In the genomic region with DNA sequence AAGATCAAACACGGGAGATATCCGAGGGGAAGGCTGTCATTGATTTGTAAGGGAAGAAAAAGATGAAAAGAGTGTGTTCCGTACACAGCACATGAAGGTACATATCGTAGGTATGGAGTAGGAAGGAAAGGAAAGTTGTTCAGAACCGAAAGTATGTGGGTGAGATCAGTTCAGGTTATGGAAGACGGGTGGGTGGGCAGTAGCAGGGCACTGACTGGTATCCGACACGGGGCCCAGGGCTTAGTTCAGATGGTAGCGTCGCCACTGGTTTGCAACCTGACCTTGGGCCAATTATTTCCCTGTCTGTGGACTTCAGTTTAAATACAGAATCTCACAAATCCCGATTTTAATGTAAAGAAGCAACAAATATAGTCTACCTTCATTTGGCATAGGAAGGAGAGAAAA, we compare ENCODE assay signal across 8 cellular contexts. TPM values are rescaled to one million over a fixed set of nuclear protein-coding genes. Genes with fewer than 3 reads are reported as not detected.
DNase-seq lines count a peak whose midpoint lies in the region; ATAC-seq and TF ChIP-seq lines count a peak whose summit lies in the region.

No MANE protein-coding gene starts in this region.

- no peak for TF ChIP-seq RAD21 in SK-N-SH (IDR thresholded peaks at IDR 0.05; ENCODE audit: low read length)

- no peak overlapping the region for H2AFZ ChIP-seq in SK-N-SH (ENCODE audit: low read depth)

- POLR2A ChIA-PET in SK-N-SH (lab: Yijun Ruan, JAX): interaction anchor here (1.6 to 2.4 kb wide), 3 partner anchors 10 to 28 kb away, joined by 4 to 10 read pairs (median 7); a partner anchor contains a TSS

- no peaks in the 10 kb centered on the region for H3K27me3 ChIP-seq in SK-N-SH (ENCODE audit: insufficient read depth)
- H3K27me3 ChIP-seq in duodenal mucosa (ENCODE audit: control insufficient read depth in 1 of 2, insufficient read depth in 2 of 2, low read length in 2 of 2): no peaks in the 10 kb centered on the region
- H3K27me3 ChIP-seq in muscle layer of duodenum (ENCODE audit: low read depth, low read length): no peaks in the 10 kb centered on the region
- no peaks in the 10 kb centered on the region for H3K27me3 ChIP-seq in tibial nerve

- H3K9me3 ChIP-seq in SK-N-SH (no peaks in the 10 kb centered on the region), duodenal mucosa (ENCODE audit: control insufficient read depth in 1 of 2, low read length in 2 of 2) (no peaks in the 10 kb centered on the region), muscle layer of duodenum (ENCODE audit: control insufficient read depth in 1 of 2, low read length in 2 of 2) (no peaks in the 10 kb centered on the region), tibial nerve (no peaks in the 10 kb centered on the region)

- no peak for ATAC-seq in HG03442 (IDR thresholded peaks at IDR 0.05; ENCODE audit: unreplicated experiment)

- H3K36me3 ChIP-seq in SK-N-SH (replicated peaks in 1 of 2; ENCODE audit: control insufficient read depth in 1 of 2, insufficient read depth in 2 of 2, low read length in 1 of 2) (peaks cover 22 to 27% of the 10 kb centered on the region in 2 experiments), duodenal mucosa (ENCODE audit: control insufficient read depth in 1 of 2, insufficient read depth in 2 of 2, low read length in 2 of 2) (no peaks in the 10 kb centered on the region), muscle layer of duodenum (ENCODE audit: control insufficient read depth in 1 of 2, insufficient read depth in 2 of 2, low read length in 2 of 2) (peaks cover 2 to 5% of the 10 kb centered on the region in 2 donors), tibial nerve (peaks cover 0 to under 1% (median 0%) of the 10 kb centered on the region in 3 donors)

- H3F3A ChIP-seq in SK-N-SH (replicated peaks; ENCODE audit: insufficient read depth): peaks cover 43% of the 10 kb centered on the region

- H3K9ac ChIP-seq in SK-N-SH: peak overlapping the region; percentile 94
- peak overlapping the region; percentile 38 to 71 for H3K9ac ChIP-seq in duodenal mucosa (ENCODE audit: low read depth in 1 of 2, low read length in 2 of 2)

- H3K9me2 ChIP-seq in SK-N-SH: no peaks in the 10 kb centered on the region

- peaks cover 16% of the 10 kb centered on the region for H4K20me1 ChIP-seq in SK-N-SH (ENCODE audit: insufficient read depth)

- H3K4me3 ChIP-seq in GM12865 (ENCODE audit: low read depth, low read length): peak overlapping the region; percentile 85
- peak overlapping the region; percentile 68 to 78 for H3K4me3 ChIP-seq in SK-N-SH (ENCODE audit: low read depth in 2 of 2, low read length in 1 of 2)
- peak overlapping the region; percentile 63 to 77 for H3K4me3 ChIP-seq in duodenal mucosa (ENCODE audit: low read depth in 1 of 2, low read length in 2 of 2)
- H3K4me3 ChIP-seq in muscle layer of duodenum (ENCODE audit: low read depth in 1 of 2, low read length in 2 of 2): peak overlapping the region; percentile 77 to 93
- peak overlapping the region; percentile 86 to 99 (median 97) for H3K4me3 ChIP-seq in tibial nerve

- H3K27ac ChIP-seq in SK-N-SH (ENCODE audit: low read depth in 2 of 2, low read length in 1 of 2): peak overlapping the region; percentile 89 to 97
- H3K27ac ChIP-seq in duodenal mucosa (ENCODE audit: low read depth, low read length): peak overlapping the region; percentile 91
- peak overlapping the region; percentile 95 for H3K27ac ChIP-seq in muscle layer of duodenum (ENCODE audit: low read length)
- peak overlapping the region; percentile 97 to 99 (median 98) for H3K27ac ChIP-seq in tibial nerve

- WGBS in SK-N-SH (ENCODE audit: low lambda C conversion rate): 2% methylated on average over 11 of the region's 11 CpGs
- 1% methylated on average over 11 of the region's 11 CpGs for WGBS in tibial nerve, 2 donors

- TF ChIP-seq POLR2A in tibial nerve (IDR thresholded peaks at IDR 0.05): no peak

- TF ChIP-seq CTCF in GM12865 (IDR thresholded peaks at IDR 0.05; ENCODE audit: insufficient read depth, low read depth, low read length, missing control alignments) (no peak), SK-N-SH (IDR thresholded peaks at IDR 0.05) (no peak), tibial nerve (IDR thresholded peaks at IDR 0.05) (no peak)

- no peak for TF ChIP-seq EP300 in SK-N-SH (IDR thresholded peaks at IDR 0.05; ENCODE audit: borderline replicate concordance in 1 of 2, low read depth in 1 of 2, low read length in 1 of 2)
- TF ChIP-seq EP300 in tibial nerve (IDR thresholded peaks at IDR 0.05): peak in 1 of 2 donors; percentile 49

- CTCF ChIA-PET in SK-N-SH (lab: Yijun Ruan, JAX): interaction anchor here (0.9 to 2.6 kb wide), 3 partner anchors 18 to 107 kb away, joined by 3 to 18 read pairs (median 10); no protein-coding TSS in a partner anchor

- peaks cover 61% of the 10 kb centered on the region for H3K79me2 ChIP-seq in SK-N-SH (ENCODE audit: insufficient read depth)

- DNase-seq in GM12865 (ENCODE audit: low read depth) (no peak), SK-N-SH (peak; percentile 50), tibial nerve (ENCODE audit: low spot score in 2 of 2) (no peak), NCI-H2227 treated with DMSO at 0.1 percent for 48 hours (lab: John Stamatoyannopoulos, UW) (no peak), NAMALWA (ENCODE audit: low spot score) (no peak)

- peak overlapping the region; percentile 84 for H3K4me2 ChIP-seq in SK-N-SH

- peaks cover 34 to 41% of the 10 kb centered on the region in 2 experiments for H3K4me1 ChIP-seq in SK-N-SH (ENCODE audit: control insufficient read depth in 1 of 2, insufficient read depth in 2 of 2, low read depth in 1 of 2, low read length in 1 of 2)
- peaks cover 33 to 40% of the 10 kb centered on the region in 2 donors for H3K4me1 ChIP-seq in duodenal mucosa (ENCODE audit: control insufficient read depth in 1 of 2, insufficient read depth in 2 of 2, low read length in 2 of 2)
- H3K4me1 ChIP-seq in muscle layer of duodenum (ENCODE audit: control insufficient read depth in 1 of 2, insufficient read depth in 2 of 2, low read length in 2 of 2): peaks cover 33 to 44% of the 10 kb centered on the region in 2 donors
- peaks cover 0 to 54% (median 33%) of the 10 kb centered on the region in 4 donors for H3K4me1 ChIP-seq in tibial nerve

TF ChIP-seq in SK-N-SH, 30 proteins besides CTCF, POLR2A, EP300 and RAD21:
- TF ChIP-seq POLR2AphosphoS5 (IDR thresholded peaks at IDR 0.05; ENCODE audit: low read depth, low read length): peak; percentile 2; the same call in 1 of the 2 replicates
- TF ChIP-seq SMC3 (IDR thresholded peaks at IDR 0.05; ENCODE audit: low read depth, low read length): no peak
- no peak for TF ChIP-seq RCOR1 (IDR thresholded peaks at IDR 0.05; ENCODE audit: low read length)

RNA-seq across cellular contexts. Expression of a gene that starts 27.8 kb away (rescaled TPM):
- polyA plus RNA-seq in SK-N-SH (2012; rRNA removed): 0.07 TPM in 1 of 2 replicates, not detected in the other
- 0.03 TPM in 1 of 2 replicates, not detected in the other for polyA plus RNA-seq in SK-N-SH (2012; cell fraction: cytosol; rRNA removed)
- polyA plus RNA-seq in SK-N-SH (2012; cell fraction: nucleus; rRNA removed): 0.60 and 0.71 TPM in 2 replicates
- total RNA-seq in tibial nerve: under 1 TPM in 2 of 4 donors, not detected in 2; 0.42 to 0.66 TPM
